ENCODE assay signal across 1 cellular context in genomic region chr1:235866913-235867850, GRCh38.
TF ChIP-seq lines count a peak whose summit lies in the region.

No MANE protein-coding gene starts in this region.

TF ChIP-seq in K562, 482 proteins besides CTCF, POLR2A, EP300 and RAD21 (continued from another document and continues in another):
- TF ChIP-seq, protein P1, sequence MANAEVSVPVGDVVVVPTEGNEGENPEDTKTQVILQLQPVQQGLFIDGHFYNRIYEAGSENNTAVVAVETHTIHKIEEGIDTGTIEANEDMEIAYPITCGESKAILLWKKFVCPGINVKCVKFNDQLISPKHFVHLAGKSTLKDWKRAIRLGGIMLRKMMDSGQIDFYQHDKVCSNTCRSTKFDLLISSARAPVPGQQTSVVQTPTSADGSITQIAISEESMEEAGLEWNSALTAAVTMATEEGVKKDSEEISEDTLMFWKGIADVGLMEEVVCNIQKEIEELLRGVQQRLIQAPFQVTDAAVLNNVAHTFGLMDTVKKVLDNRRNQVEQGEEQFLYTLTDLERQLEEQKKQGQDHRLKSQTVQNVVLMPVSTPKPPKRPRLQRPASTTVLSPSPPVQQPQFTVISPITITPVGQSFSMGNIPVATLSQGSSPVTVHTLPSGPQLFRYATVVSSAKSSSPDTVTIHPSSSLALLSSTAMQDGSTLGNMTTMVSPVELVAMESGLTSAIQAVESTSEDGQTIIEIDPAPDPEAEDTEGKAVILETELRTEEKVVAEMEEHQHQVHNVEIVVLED (CRISPR knock-in tag; IDR thresholded peaks at IDR 0.05) = peak; percentile 53; the same call in 1 of the 2 replicates
- no peak; the same call in 1 of the 2 replicates for TF ChIP-seq ZNF57 (CRISPR knock-in tag; IDR thresholded peaks at IDR 0.05)
- 0 out of 2 replicates have a peak, but pooled peaks have one; percentile 19 for TF ChIP-seq KAT7 (CRISPR knock-in tag; IDR thresholded peaks at IDR 0.05; ENCODE audit: borderline replicate concordance)
- 0 out of 2 replicates have a peak, but pooled peaks have one; percentile 15 for TF ChIP-seq ZNF75A (CRISPR knock-in tag; IDR thresholded peaks at IDR 0.05)
- TF ChIP-seq ZNF644 (tag; IDR thresholded peaks at IDR 0.05; ENCODE audit: low read depth) = no peak
- no peak for TF ChIP-seq THRAP3 (IDR thresholded peaks at IDR 0.05; ENCODE audit: borderline replicate concordance)
- TF ChIP-seq, protein P2, sequence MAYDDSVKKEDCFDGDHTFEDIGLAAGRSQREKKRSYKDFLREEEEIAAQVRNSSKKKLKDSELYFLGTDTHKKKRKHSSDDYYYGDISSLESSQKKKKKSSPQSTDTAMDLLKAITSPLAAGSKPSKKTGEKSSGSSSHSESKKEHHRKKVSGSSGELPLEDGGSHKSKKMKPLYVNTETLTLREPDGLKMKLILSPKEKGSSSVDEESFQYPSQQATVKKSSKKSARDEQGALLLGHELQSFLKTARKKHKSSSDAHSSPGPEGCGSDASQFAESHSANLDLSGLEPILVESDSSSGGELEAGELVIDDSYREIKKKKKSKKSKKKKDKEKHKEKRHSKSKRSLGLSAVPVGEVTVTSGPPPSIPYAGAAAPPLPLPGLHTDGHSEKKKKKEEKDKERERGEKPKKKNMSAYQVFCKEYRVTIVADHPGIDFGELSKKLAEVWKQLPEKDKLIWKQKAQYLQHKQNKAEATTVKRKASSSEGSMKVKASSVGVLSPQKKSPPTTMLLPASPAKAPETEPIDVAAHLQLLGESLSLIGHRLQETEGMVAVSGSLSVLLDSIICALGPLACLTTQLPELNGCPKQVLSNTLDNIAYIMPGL (CRISPR knock-in tag; IDR thresholded peaks at IDR 0.05) = no peak; the same call in 1 of the 2 replicates
- TF ChIP-seq ZNF609 (CRISPR knock-in tag; IDR thresholded peaks at IDR 0.05; ENCODE audit: borderline replicate concordance) = no peak
- TF ChIP-seq, protein P3, sequence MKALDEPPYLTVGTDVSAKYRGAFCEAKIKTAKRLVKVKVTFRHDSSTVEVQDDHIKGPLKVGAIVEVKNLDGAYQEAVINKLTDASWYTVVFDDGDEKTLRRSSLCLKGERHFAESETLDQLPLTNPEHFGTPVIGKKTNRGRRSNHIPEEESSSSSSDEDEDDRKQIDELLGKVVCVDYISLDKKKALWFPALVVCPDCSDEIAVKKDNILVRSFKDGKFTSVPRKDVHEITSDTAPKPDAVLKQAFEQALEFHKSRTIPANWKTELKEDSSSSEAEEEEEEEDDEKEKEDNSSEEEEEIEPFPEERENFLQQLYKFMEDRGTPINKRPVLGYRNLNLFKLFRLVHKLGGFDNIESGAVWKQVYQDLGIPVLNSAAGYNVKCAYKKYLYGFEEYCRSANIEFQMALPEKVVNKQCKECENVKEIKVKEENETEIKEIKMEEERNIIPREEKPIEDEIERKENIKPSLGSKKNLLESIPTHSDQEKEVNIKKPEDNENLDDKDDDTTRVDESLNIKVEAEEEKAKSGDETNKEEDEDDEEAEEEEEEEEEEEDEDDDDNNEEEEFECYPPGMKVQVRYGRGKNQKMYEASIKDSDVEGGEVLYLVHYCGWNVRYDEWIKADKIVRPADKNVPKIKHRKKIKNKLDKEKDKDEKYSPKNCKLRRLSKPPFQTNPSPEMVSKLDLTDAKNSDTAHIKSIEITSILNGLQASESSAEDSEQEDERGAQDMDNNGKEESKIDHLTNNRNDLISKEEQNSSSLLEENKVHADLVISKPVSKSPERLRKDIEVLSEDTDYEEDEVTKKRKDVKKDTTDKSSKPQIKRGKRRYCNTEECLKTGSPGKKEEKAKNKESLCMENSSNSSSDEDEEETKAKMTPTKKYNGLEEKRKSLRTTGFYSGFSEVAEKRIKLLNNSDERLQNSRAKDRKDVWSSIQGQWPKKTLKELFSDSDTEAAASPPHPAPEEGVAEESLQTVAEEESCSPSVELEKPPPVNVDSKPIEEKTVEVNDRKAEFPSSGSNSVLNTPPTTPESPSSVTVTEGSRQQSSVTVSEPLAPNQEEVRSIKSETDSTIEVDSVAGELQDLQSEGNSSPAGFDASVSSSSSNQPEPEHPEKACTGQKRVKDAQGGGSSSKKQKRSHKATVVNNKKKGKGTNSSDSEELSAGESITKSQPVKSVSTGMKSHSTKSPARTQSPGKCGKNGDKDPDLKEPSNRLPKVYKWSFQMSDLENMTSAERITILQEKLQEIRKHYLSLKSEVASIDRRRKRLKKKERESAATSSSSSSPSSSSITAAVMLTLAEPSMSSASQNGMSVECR (CRISPR knock-in tag; IDR thresholded peaks at IDR 0.05) = no peak
- no peak for TF ChIP-seq SREBF1 (IDR thresholded peaks at IDR 0.05; ENCODE audit: borderline replicate concordance, low read depth, low read length)
- TF ChIP-seq, protein P4, sequence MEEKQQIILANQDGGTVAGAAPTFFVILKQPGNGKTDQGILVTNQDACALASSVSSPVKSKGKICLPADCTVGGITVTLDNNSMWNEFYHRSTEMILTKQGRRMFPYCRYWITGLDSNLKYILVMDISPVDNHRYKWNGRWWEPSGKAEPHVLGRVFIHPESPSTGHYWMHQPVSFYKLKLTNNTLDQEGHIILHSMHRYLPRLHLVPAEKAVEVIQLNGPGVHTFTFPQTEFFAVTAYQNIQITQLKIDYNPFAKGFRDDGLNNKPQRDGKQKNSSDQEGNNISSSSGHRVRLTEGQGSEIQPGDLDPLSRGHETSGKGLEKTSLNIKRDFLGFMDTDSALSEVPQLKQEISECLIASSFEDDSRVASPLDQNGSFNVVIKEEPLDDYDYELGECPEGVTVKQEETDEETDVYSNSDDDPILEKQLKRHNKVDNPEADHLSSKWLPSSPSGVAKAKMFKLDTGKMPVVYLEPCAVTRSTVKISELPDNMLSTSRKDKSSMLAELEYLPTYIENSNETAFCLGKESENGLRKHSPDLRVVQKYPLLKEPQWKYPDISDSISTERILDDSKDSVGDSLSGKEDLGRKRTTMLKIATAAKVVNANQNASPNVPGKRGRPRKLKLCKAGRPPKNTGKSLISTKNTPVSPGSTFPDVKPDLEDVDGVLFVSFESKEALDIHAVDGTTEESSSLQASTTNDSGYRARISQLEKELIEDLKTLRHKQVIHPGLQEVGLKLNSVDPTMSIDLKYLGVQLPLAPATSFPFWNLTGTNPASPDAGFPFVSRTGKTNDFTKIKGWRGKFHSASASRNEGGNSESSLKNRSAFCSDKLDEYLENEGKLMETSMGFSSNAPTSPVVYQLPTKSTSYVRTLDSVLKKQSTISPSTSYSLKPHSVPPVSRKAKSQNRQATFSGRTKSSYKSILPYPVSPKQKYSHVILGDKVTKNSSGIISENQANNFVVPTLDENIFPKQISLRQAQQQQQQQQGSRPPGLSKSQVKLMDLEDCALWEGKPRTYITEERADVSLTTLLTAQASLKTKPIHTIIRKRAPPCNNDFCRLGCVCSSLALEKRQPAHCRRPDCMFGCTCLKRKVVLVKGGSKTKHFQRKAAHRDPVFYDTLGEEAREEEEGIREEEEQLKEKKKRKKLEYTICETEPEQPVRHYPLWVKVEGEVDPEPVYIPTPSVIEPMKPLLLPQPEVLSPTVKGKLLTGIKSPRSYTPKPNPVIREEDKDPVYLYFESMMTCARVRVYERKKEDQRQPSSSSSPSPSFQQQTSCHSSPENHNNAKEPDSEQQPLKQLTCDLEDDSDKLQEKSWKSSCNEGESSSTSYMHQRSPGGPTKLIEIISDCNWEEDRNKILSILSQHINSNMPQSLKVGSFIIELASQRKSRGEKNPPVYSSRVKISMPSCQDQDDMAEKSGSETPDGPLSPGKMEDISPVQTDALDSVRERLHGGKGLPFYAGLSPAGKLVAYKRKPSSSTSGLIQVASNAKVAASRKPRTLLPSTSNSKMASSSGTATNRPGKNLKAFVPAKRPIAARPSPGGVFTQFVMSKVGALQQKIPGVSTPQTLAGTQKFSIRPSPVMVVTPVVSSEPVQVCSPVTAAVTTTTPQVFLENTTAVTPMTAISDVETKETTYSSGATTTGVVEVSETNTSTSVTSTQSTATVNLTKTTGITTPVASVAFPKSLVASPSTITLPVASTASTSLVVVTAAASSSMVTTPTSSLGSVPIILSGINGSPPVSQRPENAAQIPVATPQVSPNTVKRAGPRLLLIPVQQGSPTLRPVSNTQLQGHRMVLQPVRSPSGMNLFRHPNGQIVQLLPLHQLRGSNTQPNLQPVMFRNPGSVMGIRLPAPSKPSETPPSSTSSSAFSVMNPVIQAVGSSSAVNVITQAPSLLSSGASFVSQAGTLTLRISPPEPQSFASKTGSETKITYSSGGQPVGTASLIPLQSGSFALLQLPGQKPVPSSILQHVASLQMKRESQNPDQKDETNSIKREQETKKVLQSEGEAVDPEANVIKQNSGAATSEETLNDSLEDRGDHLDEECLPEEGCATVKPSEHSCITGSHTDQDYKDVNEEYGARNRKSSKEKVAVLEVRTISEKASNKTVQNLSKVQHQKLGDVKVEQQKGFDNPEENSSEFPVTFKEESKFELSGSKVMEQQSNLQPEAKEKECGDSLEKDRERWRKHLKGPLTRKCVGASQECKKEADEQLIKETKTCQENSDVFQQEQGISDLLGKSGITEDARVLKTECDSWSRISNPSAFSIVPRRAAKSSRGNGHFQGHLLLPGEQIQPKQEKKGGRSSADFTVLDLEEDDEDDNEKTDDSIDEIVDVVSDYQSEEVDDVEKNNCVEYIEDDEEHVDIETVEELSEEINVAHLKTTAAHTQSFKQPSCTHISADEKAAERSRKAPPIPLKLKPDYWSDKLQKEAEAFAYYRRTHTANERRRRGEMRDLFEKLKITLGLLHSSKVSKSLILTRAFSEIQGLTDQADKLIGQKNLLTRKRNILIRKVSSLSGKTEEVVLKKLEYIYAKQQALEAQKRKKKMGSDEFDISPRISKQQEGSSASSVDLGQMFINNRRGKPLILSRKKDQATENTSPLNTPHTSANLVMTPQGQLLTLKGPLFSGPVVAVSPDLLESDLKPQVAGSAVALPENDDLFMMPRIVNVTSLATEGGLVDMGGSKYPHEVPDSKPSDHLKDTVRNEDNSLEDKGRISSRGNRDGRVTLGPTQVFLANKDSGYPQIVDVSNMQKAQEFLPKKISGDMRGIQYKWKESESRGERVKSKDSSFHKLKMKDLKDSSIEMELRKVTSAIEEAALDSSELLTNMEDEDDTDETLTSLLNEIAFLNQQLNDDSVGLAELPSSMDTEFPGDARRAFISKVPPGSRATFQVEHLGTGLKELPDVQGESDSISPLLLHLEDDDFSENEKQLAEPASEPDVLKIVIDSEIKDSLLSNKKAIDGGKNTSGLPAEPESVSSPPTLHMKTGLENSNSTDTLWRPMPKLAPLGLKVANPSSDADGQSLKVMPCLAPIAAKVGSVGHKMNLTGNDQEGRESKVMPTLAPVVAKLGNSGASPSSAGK (IDR thresholded peaks at IDR 0.05) = no peak
- no peak; the same call in 1 of the 2 replicates for TF ChIP-seq POLR2AphosphoS2 (IDR thresholded peaks at IDR 0.05; ENCODE audit: low read length)
- no peak for TF ChIP-seq ZNF436 (CRISPR knock-in tag; IDR thresholded peaks at IDR 0.05)
- no peak for TF ChIP-seq PRMT5 (CRISPR knock-in tag; IDR thresholded peaks at IDR 0.05)
- no peak for TF ChIP-seq KAT2B (IDR thresholded peaks at IDR 0.05; ENCODE audit: low read depth, low read length)
- TF ChIP-seq ZFP36 (IDR thresholded peaks at IDR 0.05; ENCODE audit: low read depth, low read length, partially characterized antibody) = peak; percentile 10
- no peak for TF ChIP-seq ZFPM2 (CRISPR knock-in tag; IDR thresholded peaks at IDR 0.05)
- no peak for TF ChIP-seq ZBTB34 (CRISPR knock-in tag; IDR thresholded peaks at IDR 0.05)
- TF ChIP-seq, protein P5, sequence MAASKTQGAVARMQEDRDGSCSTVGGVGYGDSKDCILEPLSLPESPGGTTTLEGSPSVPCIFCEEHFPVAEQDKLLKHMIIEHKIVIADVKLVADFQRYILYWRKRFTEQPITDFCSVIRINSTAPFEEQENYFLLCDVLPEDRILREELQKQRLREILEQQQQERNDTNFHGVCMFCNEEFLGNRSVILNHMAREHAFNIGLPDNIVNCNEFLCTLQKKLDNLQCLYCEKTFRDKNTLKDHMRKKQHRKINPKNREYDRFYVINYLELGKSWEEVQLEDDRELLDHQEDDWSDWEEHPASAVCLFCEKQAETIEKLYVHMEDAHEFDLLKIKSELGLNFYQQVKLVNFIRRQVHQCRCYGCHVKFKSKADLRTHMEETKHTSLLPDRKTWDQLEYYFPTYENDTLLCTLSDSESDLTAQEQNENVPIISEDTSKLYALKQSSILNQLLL (CRISPR knock-in tag; IDR thresholded peaks at IDR 0.05; ENCODE audit: borderline replicate concordance) = no peak
- TF ChIP-seq ZNF146 (CRISPR knock-in tag; IDR thresholded peaks at IDR 0.05; ENCODE audit: unreplicated experiment) = no peak
- no peak for TF ChIP-seq BMI1 (IDR thresholded peaks at IDR 0.05; ENCODE audit: low read length)
- no peak for TF ChIP-seq CBX5 (IDR thresholded peaks at IDR 0.05; ENCODE audit: borderline replicate concordance, low read depth)
- no peak for TF ChIP-seq DNMT1 (IDR thresholded peaks at IDR 0.05)
- TF ChIP-seq ZNF3 (CRISPR knock-in tag; IDR thresholded peaks at IDR 0.05) = no peak
